Comparison of ENCODE assay signal across 19 cellular contexts in the genomic region with DNA sequence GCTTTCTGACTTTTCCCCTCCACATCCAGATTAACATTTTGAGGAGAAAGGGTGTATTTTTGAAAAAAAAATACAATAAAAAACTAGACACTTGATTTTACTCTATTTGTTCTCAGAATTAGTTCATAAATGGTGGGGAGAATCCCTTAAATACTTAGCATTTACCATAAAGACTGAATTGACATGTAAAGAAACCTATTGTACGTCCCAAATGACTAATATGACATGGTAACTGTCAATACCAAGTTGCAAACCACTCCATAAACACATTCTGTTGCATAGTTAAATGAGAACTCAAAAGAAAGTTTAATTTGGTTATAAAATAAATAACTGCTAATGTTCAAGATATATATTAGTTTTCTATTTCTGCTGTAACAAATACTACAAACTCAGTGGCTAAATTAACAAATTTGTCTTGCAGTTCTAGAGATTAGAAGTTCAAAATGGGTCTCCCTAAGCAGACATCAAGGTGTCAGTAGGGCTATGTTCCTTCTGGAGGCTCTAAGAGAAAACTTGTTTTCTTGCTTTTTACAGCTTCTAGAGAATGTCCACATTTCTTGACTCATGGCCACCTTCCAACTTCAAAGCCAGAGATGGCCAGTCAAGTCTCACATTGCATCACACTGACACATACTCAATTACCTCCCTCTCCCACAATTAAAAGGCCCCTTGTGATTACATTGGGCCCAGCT.
"Had no signal": no experiment of that assay in that cellular context is flagged by ENCODE, and none has a peak within 500 bp of the region (broad histone marks: within the 10 kb centered on the region; RNA-seq: fewer than 3 reads in every experiment).

No MANE protein-coding gene starts in this region.

- H3K27ac ChIP-seq: colonic mucosa, epithelial cell of prostate, hepatocyte, ovary, psoas muscle had no signal

- H3K79me2 ChIP-seq: hepatocyte had no signal

- H3K27me3 Mint-ChIP-seq: brain had no signal

- H2AFZ ChIP-seq: hepatocyte had no signal

- H3K9ac ChIP-seq: SK-N-SH had no signal

- H3K4me1 Mint-ChIP-seq: brain, endodermal cell, naive B cell had no signal

- H3K27me3 ChIP-seq: colonic mucosa, hepatocyte, ovary had no signal

- H3K27ac Mint-ChIP-seq: brain, endodermal cell had no signal

- ATAC-seq: mucosa of descending colon, psoas muscle, right cardiac atrium had no signal

- H3K4me1 ChIP-seq: colonic mucosa, psoas muscle had no signal

- H3K36me3 Mint-ChIP-seq: naive B cell had no signal

- H3K36me3 ChIP-seq: colonic mucosa, ovary had no signal

- H3K4me2 ChIP-seq: hepatocyte, SK-N-SH had no signal

- H3K9me3 Mint-ChIP-seq: endodermal cell had no signal

- H3K4me3 Mint-ChIP-seq: brain, endodermal cell, naive B cell had no signal

- H3K4me3 ChIP-seq: colonic mucosa, hepatocyte, mucosa of descending colon, ovary, psoas muscle had no signal

- DNase-seq: activated CD4-positive, CD25-positive, alpha-beta regulatory T cell; activated CD8-positive, alpha-beta memory T cell treated with anti-CD3 and anti-CD28 coated beads, Interleukin-2, amount 50 U/mL, for 4 hours; anterior cingulate cortex; caudate nucleus; colonic mucosa; endodermal cell; foreskin fibroblast; mesenchymal stem cell; mucosa of descending colon; naive B cell; ovary; psoas muscle; right cardiac atrium; SHP77 treated with DMSO at 0.1 percent for 48 hours; SK-N-SH; T-helper 9 cell had no signal

- H3K9me3 ChIP-seq: colonic mucosa, mucosa of descending colon, ovary, psoas muscle, SK-N-SH had no signal
